Comparison of ENCODE assay signal across 8 cellular contexts in genomic region chr19:14418743-14419037, GRCh38. TPM values are rescaled to one million over a fixed set of nuclear protein-coding genes. Genes with fewer than 3 reads are reported as not detected.
A peak's percentile ranks its signal among the peaks of the same experiment; 100 is the strongest.
DNase-seq lines count a peak whose midpoint lies in the region; ATAC-seq and TF ChIP-seq lines count a peak whose summit lies in the region.

No MANE protein-coding gene starts in this region.

- H3K4me3 ChIP-seq in CD4-positive, alpha-beta memory T cell (ENCODE audit: low read length in 2 of 2): peak overlapping the region; percentile 80 to 84
- peak overlapping the region; percentile 97 for H3K4me3 ChIP-seq in OCI-LY1 (ENCODE audit: low read depth, low read length, poor library complexity, severe bottlenecking)
- H3K4me3 ChIP-seq in endocrine pancreas (ENCODE audit: control insufficient read depth, insufficient read depth, low read length): peak overlapping the region; percentile 12
- peak overlapping the region; percentile 81 to 85 for H3K4me3 ChIP-seq in neutrophil (ENCODE audit: low read depth in 1 of 2, low read length in 1 of 2)

- peaks cover 52% of the 10 kb centered on the region for H3K79me2 ChIP-seq in OCI-LY1 (ENCODE audit: insufficient read depth, low read length)

- DNase-seq in CD4-positive, alpha-beta memory T cell: no peak
- no peak for DNase-seq in GM03348 (ENCODE audit: low spot score)

- H3K4me1 Mint-ChIP-seq in CD4-positive, alpha-beta memory T cell: peaks cover 24 to 52% (median 37%) of the 10 kb centered on the region in 4 donors

- CTCF ChIA-PET in CD4-positive, alpha-beta memory T cell (lab: Charles Lee; ENCODE audit: partially characterized antibody): interaction anchor here (1.5 to 3.7 kb wide), 2 partner anchors 12 to 13 kb away, joined by 6 to 33 read pairs; partner anchors contain the start of gene PKN1

- H3K27me3 ChIP-seq in CD4-positive, alpha-beta memory T cell (ENCODE audit: insufficient read depth, low read length): no peaks in the 10 kb centered on the region
- no peaks in the 10 kb centered on the region for H3K27me3 ChIP-seq in OCI-LY1 (ENCODE audit: insufficient read depth, low read length)
- H3K27me3 ChIP-seq in endocrine pancreas (ENCODE audit: control insufficient read depth, insufficient read depth, low read length): no peaks in the 10 kb centered on the region
- no peaks in the 10 kb centered on the region for H3K27me3 ChIP-seq in neutrophil

- peaks cover 6 to 32% of the 10 kb centered on the region in 2 donors for H3K36me3 Mint-ChIP-seq in CD4-positive, alpha-beta memory T cell

- H2AFZ ChIP-seq in OCI-LY1 (ENCODE audit: low read length): no peak overlapping the region

- H3K9ac ChIP-seq in OCI-LY1 (ENCODE audit: low read length) (peak overlapping the region; percentile 99), endocrine pancreas (ENCODE audit: control insufficient read depth, insufficient read depth, low read length) (peak overlapping the region; percentile 30)

- no peaks in the 10 kb centered on the region for H3K9me2 ChIP-seq in OCI-LY1 (ENCODE audit: low read depth, low read length)

- intact Hi-C loops in CD4-positive, alpha-beta memory T cell (cut with micrococcal nuclease): loop anchor here (1.0 to 5.0 kb wide), 8 partner anchors 8 to 338 kb away; partner anchors contain the start of gene ADGRE5

- H3K36me3 ChIP-seq in CD4-positive, alpha-beta memory T cell (ENCODE audit: insufficient read depth, low read length): no peaks in the 10 kb centered on the region
- H3K36me3 ChIP-seq in OCI-LY1 (ENCODE audit: insufficient read depth, low read length) (peaks cover 37% of the 10 kb centered on the region), endocrine pancreas (ENCODE audit: control insufficient read depth, insufficient read depth, low read length) (no peaks in the 10 kb centered on the region), neutrophil (no peaks in the 10 kb centered on the region)

- no peaks in the 10 kb centered on the region for H3K9me3 ChIP-seq in CD4-positive, alpha-beta memory T cell (ENCODE audit: control insufficient read depth in 1 of 2, low read length in 2 of 2)
- no peaks in the 10 kb centered on the region for H3K9me3 ChIP-seq in OCI-LY1 (ENCODE audit: low read length)
- H3K9me3 ChIP-seq in endocrine pancreas (ENCODE audit: control insufficient read depth, low read length): no peaks in the 10 kb centered on the region
- H3K9me3 ChIP-seq in neutrophil: no peaks in the 10 kb centered on the region

- H3K4me2 ChIP-seq in OCI-LY1 (ENCODE audit: low read length): peak overlapping the region; percentile 89

- no peaks in the 10 kb centered on the region for H3F3A ChIP-seq in OCI-LY1 (ENCODE audit: insufficient read depth, low read length)

- no peak for ATAC-seq in GM19328 (IDR thresholded peaks at IDR 0.05; ENCODE audit: unreplicated experiment)
- ATAC-seq in HG02870 (IDR thresholded peaks at IDR 0.05; ENCODE audit: unreplicated experiment): no peak
- no peak for ATAC-seq in GM18505 (IDR thresholded peaks at IDR 0.05; ENCODE audit: unreplicated experiment)

- POLR2A ChIA-PET in CD4-positive, alpha-beta memory T cell (lab: Charles Lee; ENCODE audit: partially characterized antibody): interaction anchor here (0.8 to 5.5 kb wide), 11 partner anchors 9 to 99 kb away, joined by 3 to 38 read pairs (median 7); partner anchors contain the start of genes ADGRE5, DNAJB1 and PKN1

- H3K9me3 Mint-ChIP-seq in CD4-positive, alpha-beta memory T cell: no peaks in the 10 kb centered on the region

- H3K27me3 Mint-ChIP-seq in CD4-positive, alpha-beta memory T cell: no peaks in the 10 kb centered on the region

- TF ChIP-seq POLR2A in GM18505 (IDR thresholded peaks at IDR 0.05; ENCODE audit: borderline replicate concordance, extremely low read depth, insufficient read depth, insufficient read length): no peak

- peak overlapping the region; percentile 94 to 98 (median 97) for H3K27ac Mint-ChIP-seq in CD4-positive, alpha-beta memory T cell

- peaks cover 44% of the 10 kb centered on the region for H3K4me1 ChIP-seq in CD4-positive, alpha-beta memory T cell (ENCODE audit: insufficient read depth, low read length)
- H3K4me1 ChIP-seq in OCI-LY1 (ENCODE audit: insufficient read depth, low read length, severe bottlenecking): peaks cover 34% of the 10 kb centered on the region
- no peaks in the 10 kb centered on the region for H3K4me1 ChIP-seq in endocrine pancreas (ENCODE audit: control insufficient read depth, insufficient read depth, low read length)
- peaks cover 40 to 46% of the 10 kb centered on the region in 2 experiments for H3K4me1 ChIP-seq in neutrophil (ENCODE audit: control insufficient read depth in 1 of 2, insufficient read depth in 1 of 2, low read depth in 1 of 2, low read length in 1 of 2)

- H3K27ac ChIP-seq in CD4-positive, alpha-beta memory T cell (ENCODE audit: low read depth, low read length): peak overlapping the region; percentile 87
- peak overlapping the region; percentile 84 for H3K27ac ChIP-seq in OCI-LY1 (ENCODE audit: low read depth, low read length, poor library complexity, severe bottlenecking)
- peak overlapping the region; percentile 92 for H3K27ac ChIP-seq in neutrophil

- no peaks in the 10 kb centered on the region for H4K20me1 ChIP-seq in OCI-LY1 (ENCODE audit: insufficient read depth, low read length)

- peak overlapping the region; percentile 88 to 99 (median 92) for H3K4me3 Mint-ChIP-seq in CD4-positive, alpha-beta memory T cell

- TF ChIP-seq CTCF in OCI-LY1 (IDR thresholded peaks at IDR 0.05; ENCODE audit: low read length) (no peak), neutrophil (IDR thresholded peaks at IDR 0.05) (no peak)

RNA-seq across cellular contexts. Expression of gene DDX39A, which starts 0.5 kb away (rescaled TPM):
- total RNA-seq in CD4-positive, alpha-beta memory T cell: 100 to 1,000 TPM; 148 TPM
- 100 to 1,000 TPM in 1 of 2 donors, 10 to 100 TPM in 1; 95.0 to 145 TPM for polyA plus RNA-seq in CD4-positive, alpha-beta memory T cell

RNA-seq across cellular contexts. Expression of gene PKN1, which starts 14.4 kb away (rescaled TPM):
- total RNA-seq in CD4-positive, alpha-beta memory T cell: 100 to 1,000 TPM; 189 to 205 TPM
- polyA plus RNA-seq in CD4-positive, alpha-beta memory T cell: 10 to 100 TPM; 41.5 to 87.6 TPM

RNA-seq across cellular contexts. Expression of gene ADGRE5, which starts 37.4 kb away (rescaled TPM):
- 100 to 1,000 TPM; 170 to 173 TPM for total RNA-seq in CD4-positive, alpha-beta memory T cell
- 100 to 1,000 TPM; 211 to 275 TPM for polyA plus RNA-seq in CD4-positive, alpha-beta memory T cell

RNA-seq across cellular contexts. Expression of gene PTGER1, which starts 56.5 kb away (rescaled TPM):
- not detected for total RNA-seq in CD4-positive, alpha-beta memory T cell
- polyA plus RNA-seq in CD4-positive, alpha-beta memory T cell: not detected

Comparison
In these comparisons a context has a peak if more than half of its experiments do, and no peak if none do; other contexts are left out.
1. H3K4me3 ChIP-seq: peak in every context shown above with its lines; median percentile 97 in OCI-LY1; 83 in neutrophil; 82 in CD4-positive, alpha-beta memory T cell; 12 in endocrine pancreas.